8 cellular contexts compared by ENCODE assay signal in genomic region chr12:93376436-93377251, GRCh38. TPM values are rescaled to one million over a fixed set of nuclear protein-coding genes. Genes with fewer than 3 reads are reported as not detected.
DNase-seq lines count a peak whose midpoint lies in the region; ATAC-seq and TF ChIP-seq lines count a peak whose summit lies in the region.

No MANE protein-coding gene starts in this region.

- H3K79me2 ChIP-seq in ACC112 (ENCODE audit: control insufficient read depth, insufficient read depth, low read length, unreplicated experiment) = peaks cover 35% of the 10 kb centered on the region

- H3K9me3 Mint-ChIP-seq in activated T-helper 1 cell treated with anti-CD3 and anti-CD28 coated beads, Interleukin-12 subunit alpha, Interleukin-12 subunit beta, Interleukin-2, Interleukin-4 antibody, amounts not matched to agents 30 ng/mL and 10 ng/mL and 1 ng/mL, durations not matched to agents 14 hours and 24 hours and 36 hours = no peaks in the 10 kb centered on the region

- H3K4me3 Mint-ChIP-seq in activated T-helper 1 cell treated with anti-CD3 and anti-CD28 coated beads, Interleukin-12 subunit alpha, Interleukin-12 subunit beta, Interleukin-2, Interleukin-4 antibody, amounts not matched to agents 30 ng/mL and 10 ng/mL and 1 ng/mL, durations not matched to agents 14 hours and 24 hours and 36 hours = peak overlapping the region; percentile 40

- H3K36me3 Mint-ChIP-seq in activated T-helper 1 cell treated with anti-CD3 and anti-CD28 coated beads, Interleukin-12 subunit alpha, Interleukin-12 subunit beta, Interleukin-2, Interleukin-4 antibody, amounts not matched to agents 30 ng/mL and 10 ng/mL and 1 ng/mL, durations not matched to agents 14 hours and 24 hours and 36 hours (ENCODE audit: low read depth) = peaks cover 12% of the 10 kb centered on the region

- H3K4me1 ChIP-seq in ACC112 (ENCODE audit: control insufficient read depth, insufficient read depth, low read length, unreplicated experiment) (peaks cover 12% of the 10 kb centered on the region), HEK293 (ENCODE audit: control insufficient read depth, insufficient read depth, low read length) (peaks cover 10% of the 10 kb centered on the region)

- CTCF ChIA-PET in HEK293 (lab: Yijun Ruan, JAX) = interaction anchor here (1.2 kb wide), 1 partner anchor 43 kb away, joined by 4 read pairs; no protein-coding TSS in a partner anchor

- no peak overlapping the region for H3K27ac Mint-ChIP-seq in activated T-helper 1 cell treated with anti-CD3 and anti-CD28 coated beads, Interleukin-12 subunit alpha, Interleukin-12 subunit beta, Interleukin-2, Interleukin-4 antibody, amounts not matched to agents 30 ng/mL and 10 ng/mL and 1 ng/mL, durations not matched to agents 14 hours and 24 hours and 36 hours

- no peaks in the 10 kb centered on the region for H3K27me3 ChIP-seq in ACC112 (ENCODE audit: insufficient read depth, low read length)

- H3K27me3 Mint-ChIP-seq in activated T-helper 1 cell treated with anti-CD3 and anti-CD28 coated beads, Interleukin-12 subunit alpha, Interleukin-12 subunit beta, Interleukin-2, Interleukin-4 antibody, amounts not matched to agents 30 ng/mL and 10 ng/mL and 1 ng/mL, durations not matched to agents 14 hours and 24 hours and 36 hours (ENCODE audit: insufficient read depth) = peaks cover 2% of the 10 kb centered on the region

- peak overlapping the region; percentile 89 for H2AFZ ChIP-seq in ACC112 (ENCODE audit: low read length, unreplicated experiment)

- intact Hi-C loops in activated T-helper 1 cell treated with anti-CD3 and anti-CD28 coated beads, Interleukin-12 subunit alpha, Interleukin-12 subunit beta, Interleukin-2, Interleukin-4 antibody, amounts not matched to agents 30 ng/mL and 10 ng/mL and 1 ng/mL, durations not matched to agents 14 hours and 24 hours and 36 hours (cut with micrococcal nuclease) = loop anchor here (1.0 to 5.0 kb wide), 5 partner anchors 66 to 349 kb away; partner anchors contain the start of gene CRADD
- intact Hi-C loops in left cardiac atrium (cut with DNase I) = loop anchor here in 1 of 2 donors (5.0 kb wide), 1 partner anchor 249 kb away; no protein-coding TSS in a partner anchor

- TF ChIP-seq CTCF in HEK293 (tag by site-specific recombination; IDR thresholded peaks at IDR 0.05) = no peak; the same call in 1 of the 2 replicates

- POLR2A ChIA-PET in HEK293 (lab: Yijun Ruan, JAX) = no interaction called here

- H3K27ac ChIP-seq in ACC112 (ENCODE audit: low read depth, low read length) (peak overlapping the region; percentile 32), HEK293 (ENCODE audit: extremely low read depth, low read depth, low read length) (0 out of 2 replicates have a peak overlapping the region, but pooled peaks have one; percentile 18)

- H3K36me3 ChIP-seq in ACC112 (ENCODE audit: insufficient read depth, low read length) (no peaks in the 10 kb centered on the region), HEK293 (ENCODE audit: control insufficient read depth in 2 of 2, insufficient read depth in 1 of 2, low read length in 2 of 2) (no peaks in the 10 kb centered on the region)

- peak overlapping the region; percentile 86 for H3K4me3 ChIP-seq in ACC112 (ENCODE audit: low read depth, low read length)
- no peak overlapping the region for H3K4me3 ChIP-seq in HEK293 (ENCODE audit: low read depth, low read length)

- ATAC-seq in left cardiac atrium = peak; percentile 26 to 35
- ATAC-seq in HG02763 (IDR thresholded peaks at IDR 0.05; ENCODE audit: unreplicated experiment) = no peak

- H3K9me3 ChIP-seq in HEK293 (ENCODE audit: control insufficient read depth, insufficient read depth, low read depth, low read length) = no peaks in the 10 kb centered on the region

- DNase-seq in activated T-helper 1 cell treated with anti-CD3 and anti-CD28 coated beads, Interleukin-12 subunit alpha, Interleukin-12 subunit beta, Interleukin-2, Interleukin-4 antibody, amounts not matched to agents 30 ng/mL and 10 ng/mL and 1 ng/mL, durations not matched to agents 14 hours and 24 hours and 36 hours (ENCODE audit: low spot score) = no peak
- DNase-seq in left cardiac atrium (peak; percentile 48), putamen (ENCODE audit: low spot score) (peak; percentile 48), NCI-H1930 (lab: John Stamatoyannopoulos, UW) (no peak), activated gamma-delta T cell treated with Interleukin-2 at 50 U/mL for 16 hours (no peak)

- H3K4me1 Mint-ChIP-seq in activated T-helper 1 cell treated with anti-CD3 and anti-CD28 coated beads, Interleukin-12 subunit alpha, Interleukin-12 subunit beta, Interleukin-2, Interleukin-4 antibody, amounts not matched to agents 30 ng/mL and 10 ng/mL and 1 ng/mL, durations not matched to agents 14 hours and 24 hours and 36 hours (ENCODE audit: low read depth) = peaks cover 47% of the 10 kb centered on the region

TF ChIP-seq in HEK293, 187 proteins besides CTCF, POLR2A, EP300 and RAD21 (continues in another document):
- TF ChIP-seq SP3 (tag by site-specific recombination; IDR thresholded peaks at IDR 0.05) = peak; percentile 31; the same call in 1 of the 2 replicates
- TF ChIP-seq KLF10 (tag by site-specific recombination; IDR thresholded peaks at IDR 0.05) = no peak
- no peak for TF ChIP-seq ZNF138 (tag by site-specific recombination; IDR thresholded peaks at IDR 0.05; ENCODE audit: borderline replicate concordance)
- TF ChIP-seq SALL2 (tag by site-specific recombination; IDR thresholded peaks at IDR 0.05; ENCODE audit: borderline replicate concordance) = no peak
- TF ChIP-seq ZNF707 (tag by site-specific recombination; IDR thresholded peaks at IDR 0.05) = no peak
- no peak for TF ChIP-seq ZBTB48 (tag by site-specific recombination; IDR thresholded peaks at IDR 0.05)
- no peak for TF ChIP-seq ZXDB (tag by site-specific recombination; IDR thresholded peaks at IDR 0.05)
- TF ChIP-seq, protein P1, sequence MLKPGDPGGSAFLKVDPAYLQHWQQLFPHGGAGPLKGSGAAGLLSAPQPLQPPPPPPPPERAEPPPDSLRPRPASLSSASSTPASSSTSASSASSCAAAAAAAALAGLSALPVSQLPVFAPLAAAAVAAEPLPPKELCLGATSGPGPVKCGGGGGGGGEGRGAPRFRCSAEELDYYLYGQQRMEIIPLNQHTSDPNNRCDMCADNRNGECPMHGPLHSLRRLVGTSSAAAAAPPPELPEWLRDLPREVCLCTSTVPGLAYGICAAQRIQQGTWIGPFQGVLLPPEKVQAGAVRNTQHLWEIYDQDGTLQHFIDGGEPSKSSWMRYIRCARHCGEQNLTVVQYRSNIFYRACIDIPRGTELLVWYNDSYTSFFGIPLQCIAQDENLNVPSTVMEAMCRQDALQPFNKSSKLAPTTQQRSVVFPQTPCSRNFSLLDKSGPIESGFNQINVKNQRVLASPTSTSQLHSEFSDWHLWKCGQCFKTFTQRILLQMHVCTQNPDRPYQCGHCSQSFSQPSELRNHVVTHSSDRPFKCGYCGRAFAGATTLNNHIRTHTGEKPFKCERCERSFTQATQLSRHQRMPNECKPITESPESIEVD (tag by site-specific recombination; IDR thresholded peaks at IDR 0.05) = 0 out of 2 replicates have a peak, but pooled peaks have one; percentile 43
- no peak for TF ChIP-seq HOXD13 (CRISPR knock-in tag; IDR thresholded peaks at IDR 0.05; ENCODE audit: borderline replicate concordance)
- 0 out of 2 replicates have a peak, but pooled peaks have one; percentile 9 for TF ChIP-seq YY1 (tag by site-specific recombination; IDR thresholded peaks at IDR 0.05)
- peak; percentile 77 for TF ChIP-seq ZBTB17 (tag by site-specific recombination; IDR thresholded peaks at IDR 0.05)
- TF ChIP-seq, protein P2, sequence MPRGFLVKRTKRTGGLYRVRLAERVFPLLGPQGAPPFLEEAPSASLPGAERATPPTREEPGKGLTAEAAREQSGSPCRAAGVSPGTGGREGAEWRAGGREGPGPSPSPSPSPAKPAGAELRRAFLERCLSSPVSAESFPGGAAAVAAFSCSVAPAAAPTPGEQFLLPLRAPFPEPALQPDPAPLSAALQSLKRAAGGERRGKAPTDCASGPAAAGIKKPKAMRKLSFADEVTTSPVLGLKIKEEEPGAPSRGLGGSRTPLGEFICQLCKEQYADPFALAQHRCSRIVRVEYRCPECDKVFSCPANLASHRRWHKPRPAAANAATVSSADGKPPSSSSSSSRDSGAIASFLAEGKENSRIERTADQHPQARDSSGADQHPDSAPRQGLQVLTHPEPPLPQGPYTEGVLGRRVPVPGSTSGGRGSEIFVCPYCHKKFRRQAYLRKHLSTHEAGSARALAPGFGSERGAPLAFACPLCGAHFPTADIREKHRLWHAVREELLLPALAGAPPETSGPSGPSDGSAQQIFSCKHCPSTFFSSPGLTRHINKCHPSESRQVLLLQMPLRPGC (tag by site-specific recombination; IDR thresholded peaks at IDR 0.05) = no peak
- TF ChIP-seq ZNF184 (tag by site-specific recombination; IDR thresholded peaks at IDR 0.05) = no peak
- no peak for TF ChIP-seq ZNF658 (tag by site-specific recombination; IDR thresholded peaks at IDR 0.05)
- TF ChIP-seq OSR2 (tag by site-specific recombination; IDR thresholded peaks at IDR 0.05) = 0 out of 2 replicates have a peak, but pooled peaks have one; percentile 26
- peak; percentile 92 for TF ChIP-seq ZNF335 (tag by site-specific recombination; conservative IDR thresholded peaks at IDR 0.05)
- 0 out of 2 replicates have a peak, but pooled peaks have one; percentile 41 for TF ChIP-seq ZIC2 (tag by site-specific recombination; IDR thresholded peaks at IDR 0.05)
- TF ChIP-seq, protein P3, sequence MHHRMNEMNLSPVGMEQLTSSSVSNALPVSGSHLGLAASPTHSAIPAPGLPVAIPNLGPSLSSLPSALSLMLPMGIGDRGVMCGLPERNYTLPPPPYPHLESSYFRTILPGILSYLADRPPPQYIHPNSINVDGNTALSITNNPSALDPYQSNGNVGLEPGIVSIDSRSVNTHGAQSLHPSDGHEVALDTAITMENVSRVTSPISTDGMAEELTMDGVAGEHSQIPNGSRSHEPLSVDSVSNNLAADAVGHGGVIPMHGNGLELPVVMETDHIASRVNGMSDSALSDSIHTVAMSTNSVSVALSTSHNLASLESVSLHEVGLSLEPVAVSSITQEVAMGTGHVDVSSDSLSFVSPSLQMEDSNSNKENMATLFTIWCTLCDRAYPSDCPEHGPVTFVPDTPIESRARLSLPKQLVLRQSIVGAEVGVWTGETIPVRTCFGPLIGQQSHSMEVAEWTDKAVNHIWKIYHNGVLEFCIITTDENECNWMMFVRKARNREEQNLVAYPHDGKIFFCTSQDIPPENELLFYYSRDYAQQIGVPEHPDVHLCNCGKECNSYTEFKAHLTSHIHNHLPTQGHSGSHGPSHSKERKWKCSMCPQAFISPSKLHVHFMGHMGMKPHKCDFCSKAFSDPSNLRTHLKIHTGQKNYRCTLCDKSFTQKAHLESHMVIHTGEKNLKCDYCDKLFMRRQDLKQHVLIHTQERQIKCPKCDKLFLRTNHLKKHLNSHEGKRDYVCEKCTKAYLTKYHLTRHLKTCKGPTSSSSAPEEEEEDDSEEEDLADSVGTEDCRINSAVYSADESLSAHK (tag by site-specific recombination; IDR thresholded peaks at IDR 0.05) = no peak

RNA-seq across cellular contexts. Expression of gene NUDT4, which starts 1.1 kb away (rescaled TPM):
- total RNA-seq in activated T-helper 1 cell treated with anti-CD3 and anti-CD28 coated beads, Interleukin-12 subunit alpha, Interleukin-12 subunit beta, Interleukin-2, Interleukin-4 antibody, amounts not matched to agents 30 ng/mL and 10 ng/mL and 1 ng/mL, durations not matched to agents 14 hours and 24 hours and 36 hours = 90.9 and 94.3 TPM in 2 replicates
- total RNA-seq in left cardiac atrium = 100 to 1,000 TPM; 140 to 244 TPM

Comparison
In these comparisons a context has a peak if more than half of its experiments do, and no peak if none do; other contexts are left out.
1. DNase-seq: peak in left cardiac atrium (single experiment) and putamen (single experiment); none in activated T-helper 1 cell treated with anti-CD3 and anti-CD28 coated beads, Interleukin-12 subunit alpha, Interleukin-12 subunit beta, Interleukin-2, Interleukin-4 antibody, amounts not matched to agents 30 ng/mL and 10 ng/mL and 1 ng/mL, durations not matched to agents 14 hours and 24 hours and 36 hours (single experiment), NCI-H1930 (0 of 2) and activated gamma-delta T cell treated with Interleukin-2 at 50 U/mL for 16 hours (single experiment).